ENCODE assay signal across 19 cellular contexts in the genomic region with DNA sequence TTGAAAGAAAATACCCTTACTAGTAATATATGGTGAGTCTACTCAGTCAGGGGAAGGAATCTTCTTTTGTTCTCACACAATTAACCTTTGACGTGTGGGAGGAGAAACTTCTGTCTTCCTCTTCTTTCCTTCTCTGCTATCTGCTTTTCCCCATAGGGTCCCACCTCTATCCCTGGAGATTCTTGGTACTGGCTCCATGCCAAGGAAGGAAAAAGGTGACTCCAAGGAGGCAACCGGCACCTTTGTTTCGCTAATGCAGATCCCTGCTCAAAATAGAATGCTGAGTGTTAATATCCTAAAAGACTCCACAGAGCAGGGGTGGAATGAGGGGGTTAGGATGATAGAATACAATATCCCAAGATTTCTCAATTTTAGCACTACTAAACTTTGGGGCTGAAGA.
DNase-seq lines count a peak whose midpoint lies in the region; TF ChIP-seq lines count a peak whose summit lies in the region.
"Had no signal": no experiment of that assay in that cellular context is flagged by ENCODE, and none has a peak within 500 bp of the region (broad histone marks: within the 10 kb centered on the region; RNA-seq: fewer than 3 reads in every experiment).

No MANE protein-coding gene starts in this region.

- TF ChIP-seq EP300 in esophagus muscularis mucosa (IDR thresholded peaks at IDR 0.05): no peak

- H3K27ac ChIP-seq in esophagus muscularis mucosa (replicated peaks in 1 of 4): no peak overlapping the region
- H3K27ac ChIP-seq: 22Rv1, C4-2B, GM23248 had no signal

- H3K4me1 ChIP-seq in esophagus muscularis mucosa: peaks cover 0 to 4% (median 0%) of the 10 kb centered on the region in 4 donors
- H3K4me1 ChIP-seq: BE2C had no signal

- intact Hi-C loops in esophagus muscularis mucosa (cut with DNase I): no loop called here

- 96% methylated on average over 3 of the region's 3 CpGs for WGBS in esophagus muscularis mucosa

- no peaks in the 10 kb centered on the region for H3K36me3 ChIP-seq in esophagus muscularis mucosa
- H3K36me3 ChIP-seq: BE2C had no signal

- TF ChIP-seq POLR2A in esophagus muscularis mucosa (IDR thresholded peaks at IDR 0.05; ENCODE audit: low read depth): no peak

- peak; percentile 15 for DNase-seq in NCI-H2227 (lab: John Stamatoyannopoulos, UW; ENCODE audit: unreplicated experiment)
- no peak for DNase-seq in NCI-H2227 treated with DMSO at 0.1 percent for 48 hours (lab: John Stamatoyannopoulos, UW)
- peak; percentile 22 for DNase-seq in CMK (ENCODE audit: low read depth)
- peak; percentile 42 for DNase-seq in esophagus muscularis mucosa (ENCODE audit: extremely low spot score)
- DNase-seq in activated naive CD4-positive, alpha-beta T cell treated with Interleukin-2 at 50 U/mL for 16 hours: no peak
- no peak for DNase-seq in SIG-M5 (lab: John Stamatoyannopoulos, UW)
- DNase-seq: AML-193; BE2C; CD4-positive, CD25-positive, alpha-beta regulatory T cell; CD8-positive, alpha-beta T cell; DMS 273 treated with DMSO at 0.1 percent for 48 hours; DMS79; EL; GDM1; GM23248; H7 had no signal

- peaks cover 0 to 4% (median 4%) of the 10 kb centered on the region in 4 donors for H3K9me3 ChIP-seq in esophagus muscularis mucosa
- H3K9me3 ChIP-seq: BE2C had no signal

- no peak overlapping the region for H3K4me3 ChIP-seq in esophagus muscularis mucosa
- H3K4me3 ChIP-seq: GM12878, GM23248 had no signal

- H3K27me3 ChIP-seq in esophagus muscularis mucosa: no peaks in the 10 kb centered on the region
- H3K27me3 ChIP-seq: BE2C had no signal

- no peak for TF ChIP-seq CTCF in esophagus muscularis mucosa (IDR thresholded peaks at IDR 0.05)

Comparison
In these comparisons a context has a peak if more than half of its experiments do, and no peak if none do; other contexts are left out.
1. DNase-seq: peak in NCI-H2227 (single experiment), CMK (single experiment) and esophagus muscularis mucosa (single experiment); none in NCI-H2227 treated with DMSO at 0.1 percent for 48 hours (single experiment), activated naive CD4-positive, alpha-beta T cell treated with Interleukin-2 at 50 U/mL for 16 hours (single experiment) and SIG-M5 (single experiment).